8 cellular contexts compared by ENCODE assay signal in the genomic region with DNA sequence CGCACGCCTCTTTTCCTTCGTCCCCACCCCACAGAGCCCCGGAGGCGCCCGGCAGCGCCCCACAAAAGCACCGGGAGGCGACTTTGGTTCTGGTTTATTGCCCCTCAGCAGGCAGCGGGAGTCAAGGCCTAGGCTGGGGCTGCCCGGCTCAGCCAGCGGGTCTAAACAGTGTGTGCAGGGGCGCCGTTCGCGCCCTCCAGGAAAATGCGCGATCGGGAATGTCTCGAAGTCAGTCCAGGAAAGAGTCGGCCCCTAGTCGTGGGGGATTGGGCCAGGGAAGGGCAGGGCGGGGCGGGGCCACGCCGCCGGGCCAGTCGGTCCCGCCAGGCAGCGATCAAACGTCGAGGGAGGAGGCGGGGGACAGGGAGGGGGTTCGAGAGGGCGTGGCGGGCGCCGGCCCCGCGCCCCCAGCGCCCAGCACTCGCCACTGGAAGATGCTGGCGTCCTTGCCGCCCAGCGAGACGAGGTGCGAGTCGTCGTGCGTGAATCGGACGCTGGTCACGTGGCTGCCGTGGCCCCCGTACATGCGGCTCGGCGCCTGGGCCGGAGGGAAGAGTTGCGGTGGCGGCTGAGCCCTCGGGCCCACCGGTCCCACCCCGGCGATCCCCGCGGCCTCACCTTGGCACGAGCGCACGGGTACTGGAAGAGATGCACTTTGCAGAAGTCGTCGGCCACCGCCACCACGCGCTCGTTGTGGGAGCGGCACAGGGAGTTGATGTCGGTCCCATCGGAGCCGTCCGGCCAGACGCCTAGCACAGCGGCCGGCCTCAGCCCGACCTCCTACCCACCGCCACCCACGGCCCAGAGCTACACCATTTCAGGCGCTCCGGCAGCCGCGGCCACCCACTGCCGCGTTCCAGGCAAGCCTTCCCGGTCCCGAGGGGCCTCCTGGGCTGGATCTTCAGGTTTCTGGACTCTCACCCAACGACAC. TPM values are rescaled to one million over a fixed set of nuclear protein-coding genes. Genes with fewer than 3 reads are reported as not detected.
DNase-seq lines count a peak whose midpoint lies in the region; ATAC-seq and TF ChIP-seq lines count a peak whose summit lies in the region.

No MANE protein-coding gene starts in this region.

- H3K27ac ChIP-seq in PC-3 (ENCODE audit: low read length), result peak overlapping the region; percentile 49

- H3K36me3 Mint-ChIP-seq in central memory CD8-positive, alpha-beta T cell (ENCODE audit: insufficient read depth), result peaks cover 39% of the 10 kb centered on the region
- H3K36me3 Mint-ChIP-seq in immature natural killer cell, result peaks cover 18 to 42% (median 35%) of the 10 kb centered on the region in 3 donors

- H3K27me3 Mint-ChIP-seq in central memory CD8-positive, alpha-beta T cell, result no peaks in the 10 kb centered on the region
- peaks cover 10 to 11% (median 11%) of the 10 kb centered on the region in 3 donors for H3K27me3 Mint-ChIP-seq in immature natural killer cell (ENCODE audit: low read depth in 3 of 3)

- ATAC-seq in PC-3 (peak; percentile 62), HG03095 (IDR thresholded peaks at IDR 0.05; ENCODE audit: unreplicated experiment) (no peak), GM19397 (IDR thresholded peaks at IDR 0.05; ENCODE audit: unreplicated experiment) (no peak)
- no peak for ATAC-seq in central memory CD8-positive, alpha-beta T cell (replicated peaks; ENCODE audit: extremely low read depth, poor library complexity, severe bottlenecking)

- intact Hi-C loops in PC-3 (cut with micrococcal nuclease), result loop anchor here (5.0 kb wide), 1 partner anchor 70 kb away; the partner anchor contains the start of genes LBHD1 and UQCC3

- peak; percentile 56 for DNase-seq in CD1c-positive myeloid dendritic cell (ENCODE audit: extremely low spot score)
- peak; percentile 71 for DNase-seq in HEK293T (ENCODE audit: extremely low spot score)
- peak; percentile 76 for DNase-seq in PC-3
- DNase-seq in central memory CD8-positive, alpha-beta T cell (ENCODE audit: low spot score in 2 of 2), result no peak
- DNase-seq in immature natural killer cell, result no peak
- no peak for DNase-seq in skeletal muscle cell (ENCODE audit: low read depth)

- POLR2A ChIA-PET in HEK293T (lab: Yijun Ruan, JAX) (interaction anchor here (0.6 to 4.3 kb wide), 24 partner anchors 9 to 279 kb away, joined by 3 to 105 read pairs (median 5); partner anchors contain the start of genes B3GAT3, BSCL2, C11orf98 and CSKMT), PC-3 (lab: Charles Lee; ENCODE audit: unreplicated experiment) (interaction anchor here (1.0 to 1.7 kb wide), 4 partner anchors 11 to 239 kb away, joined by 5 to 29 read pairs (median 6); partner anchors contain the start of genes C11orf98, CSKMT, EEF1G and TUT1)

- H4K20me1 ChIP-seq in PC-3 (ENCODE audit: low read length), result no peaks in the 10 kb centered on the region

- H3K4me1 ChIP-seq in PC-3 (ENCODE audit: insufficient read depth, low read length), result peaks cover 21% of the 10 kb centered on the region

- peak overlapping the region; percentile 84 for H3K4me3 Mint-ChIP-seq in central memory CD8-positive, alpha-beta T cell
- H3K4me3 Mint-ChIP-seq in immature natural killer cell, result peak overlapping the region; percentile 92 to 99 (median 97)

- H3K4me3 ChIP-seq in PC-3 (ENCODE audit: low read length) (peak overlapping the region; percentile 93), skeletal muscle cell (ENCODE audit: low read depth, low read length) (peak overlapping the region; percentile 96)

- TF ChIP-seq CTCF in PC-3 (conservative IDR thresholded peaks at IDR 0.05; ENCODE audit: low read depth, low read length), result no peak

- no peaks in the 10 kb centered on the region for H3K9me3 ChIP-seq in PC-3 (ENCODE audit: low read length)

- CTCF ChIA-PET in HEK293T (lab: Yijun Ruan, JAX) (interaction anchor here (0.6 to 2.1 kb wide), 5 partner anchors 9 to 178 kb away, joined by 4 to 9 read pairs (median 9); partner anchors contain the start of genes EML3 and TUT1), PC-3 (lab: Charles Lee) (interaction anchor here (0.7 to 1.7 kb wide), 3 partner anchors 11 to 178 kb away, joined by 3 to 7 read pairs (median 4); partner anchors contain the start of gene ROM1)

- H3F3A ChIP-seq in PC-3 (ENCODE audit: low read length, unreplicated experiment), result no peaks in the 10 kb centered on the region

- H3K4me1 Mint-ChIP-seq in central memory CD8-positive, alpha-beta T cell, result peaks cover 55% of the 10 kb centered on the region
- H3K4me1 Mint-ChIP-seq in immature natural killer cell, result peaks cover 49 to 55% of the 10 kb centered on the region in 2 donors

- H3K9ac ChIP-seq in PC-3 (ENCODE audit: low read length), result peak overlapping the region; percentile 98

- no peaks in the 10 kb centered on the region for H3K27me3 ChIP-seq in PC-3 (ENCODE audit: low read length)

- no peaks in the 10 kb centered on the region for H3K9me3 Mint-ChIP-seq in central memory CD8-positive, alpha-beta T cell
- no peaks in the 10 kb centered on the region for H3K9me3 Mint-ChIP-seq in immature natural killer cell

- no TSS peak for BruUV-seq in PC-3 (replicated peaks; lab: Mats Ljungman, UMichigan)

- peaks cover 20% of the 10 kb centered on the region for H3K36me3 ChIP-seq in PC-3 (ENCODE audit: low read depth, low read length)

- H3K27ac Mint-ChIP-seq in central memory CD8-positive, alpha-beta T cell (ENCODE audit: low read depth), result peak overlapping the region; percentile 89
- peak overlapping the region; percentile 77 to 99 (median 92) for H3K27ac Mint-ChIP-seq in immature natural killer cell

- H3K9me2 ChIP-seq in PC-3 (replicated peaks; ENCODE audit: low read length), result no peaks in the 10 kb centered on the region

- H3K4me2 ChIP-seq in PC-3 (ENCODE audit: low read length), result peak overlapping the region; percentile 99

- peaks cover 42% of the 10 kb centered on the region for H3K79me2 ChIP-seq in PC-3 (ENCODE audit: low read length)

- H2AFZ ChIP-seq in PC-3 (ENCODE audit: low read length), result peak overlapping the region; percentile 98

TF ChIP-seq in HEK293T, 16 proteins besides CTCF, POLR2A, EP300 and RAD21:
- TF ChIP-seq ELF4 (IDR thresholded peaks at IDR 0.05) (no peak), PKNOX1 (IDR thresholded peaks at IDR 0.05) (0 out of 2 replicates have a peak, but pooled peaks have one; percentile 1), FOXK2 (IDR thresholded peaks at IDR 0.05) (no peak), BHLHE40 (IDR thresholded peaks at IDR 0.05; ENCODE audit: borderline replicate concordance) (no peak), CTBP1 (IDR thresholded peaks at IDR 0.05; ENCODE audit: borderline replicate concordance) (0 out of 2 replicates have a peak, but pooled peaks have one; percentile 23), NFRKB (IDR thresholded peaks at IDR 0.05) (no peak), TARDBP (IDR thresholded peaks at IDR 0.05) (no peak), L3MBTL2 (conservative IDR thresholded peaks at IDR 0.05) (peak; percentile 97)
TF ChIP-seq in HEK293T: peak in this region for 3.

RNA-seq across cellular contexts. Expression of gene MTA2, which starts 0.7 kb away (rescaled TPM):
- 193 and 259 TPM in 2 replicates for total RNA-seq in PC-3 (2014; rRNA removed)
- 10 to 100 TPM in 2 of 3 donors, 1 to 10 TPM in 1; 9.7 to 48.4 (median 22.4) TPM for polyA plus RNA-seq in immature natural killer cell

RNA-seq across cellular contexts. Expression of gene EML3, which starts 10.2 kb away (rescaled TPM):
- 32.8 and 50.6 TPM in 2 replicates for total RNA-seq in PC-3 (2014; rRNA removed)
- 10 to 100 TPM; 15.9 to 25.8 (median 17.9) TPM for polyA plus RNA-seq in immature natural killer cell

RNA-seq across cellular contexts. Expression of gene ROM1, which starts 10.7 kb away (rescaled TPM):
- total RNA-seq in PC-3 (2014; rRNA removed), result 5.8 and 13.9 TPM in 2 replicates
- 1 to 10 TPM in 2 of 3 donors, under 1 TPM in 1; 0.17 to 2.1 (median 1.6) TPM for polyA plus RNA-seq in immature natural killer cell

RNA-seq across cellular contexts. Expression of gene TUT1, which starts 11.1 kb away (rescaled TPM):
- 17.8 and 20.6 TPM in 2 replicates for total RNA-seq in PC-3 (2014; rRNA removed)
- polyA plus RNA-seq in immature natural killer cell, result 10 to 100 TPM in 2 of 3 donors, 1 to 10 TPM in 1; 7.3 to 16.2 (median 12.5) TPM

RNA-seq across cellular contexts. Expression of gene B3GAT3, which starts 19.4 kb away (rescaled TPM):
- total RNA-seq in PC-3 (2014; rRNA removed), result 65.8 and 76.3 TPM in 2 replicates
- polyA plus RNA-seq in immature natural killer cell, result 10 to 100 TPM; 35.5 to 54.1 (median 49.7) TPM

Comparison
In these comparisons a context has a peak if more than half of its experiments do, and no peak if none do; other contexts are left out.
1. DNase-seq: peak in CD1c-positive myeloid dendritic cell (single experiment), HEK293T (single experiment) and PC-3 (single experiment); none in central memory CD8-positive, alpha-beta T cell (0 of 2), immature natural killer cell (0 of 3) and skeletal muscle cell (single experiment).